8 cellular contexts compared by ENCODE assay signal in genomic region chr3:39150803-39151631, GRCh38. TPM values are rescaled to one million over a fixed set of nuclear protein-coding genes. Genes with fewer than 3 reads are reported as not detected.
DNase-seq lines count a peak whose midpoint lies in the region; ATAC-seq, FAIRE-seq and TF ChIP-seq lines count a peak whose summit lies in the region.

No MANE protein-coding gene starts in this region.

- ATAC-seq in RWPE2 (ENCODE audit: low read depth) (peak; percentile 26), GM21528 (IDR thresholded peaks at IDR 0.05; ENCODE audit: low FRiP score, unreplicated experiment) (no peak), HG03432 (IDR thresholded peaks at IDR 0.05; ENCODE audit: unreplicated experiment) (no peak)

- H3K27ac Mint-ChIP-seq in astrocyte (ENCODE audit: unreplicated experiment), result peak overlapping the region; percentile 98
- H3K27ac Mint-ChIP-seq in progenitor cell of endocrine pancreas, result peak overlapping the region; percentile 95

- H3K4me2 ChIP-seq in astrocyte (ENCODE audit: low read length), result peak overlapping the region; percentile 98

- no peak overlapping the region for H2AFZ ChIP-seq in astrocyte (ENCODE audit: low read depth, low read length)

- DNase-seq in NCI-H2029 treated with DMSO at 0.1 percent for 48 hours (lab: John Stamatoyannopoulos, UW), result peak; percentile 8
- DNase-seq in NCI-H2029 (lab: John Stamatoyannopoulos, UW), result no peak
- DNase-seq in RWPE2 (ENCODE audit: low spot score), result peak; percentile 93
- peak; percentile 97 for DNase-seq in astrocyte (ENCODE audit: low read depth)
- DNase-seq in right atrium auricular region (ENCODE audit: low spot score), result peak; percentile 97
- DNase-seq in progenitor cell of endocrine pancreas (ENCODE audit: low spot score, unreplicated experiment), result no peak

- H3K27me3 ChIP-seq in RWPE2 (ENCODE audit: insufficient read depth, poor library complexity, severe bottlenecking) (no peaks in the 10 kb centered on the region), astrocyte (ENCODE audit: insufficient read depth, low read length) (no peaks in the 10 kb centered on the region), right atrium auricular region (no peaks in the 10 kb centered on the region)

- H4K20me1 ChIP-seq in astrocyte (ENCODE audit: insufficient read depth, low read length), result peaks cover 63% of the 10 kb centered on the region

- peak overlapping the region; percentile 98 for H3K27ac ChIP-seq in RWPE2 (ENCODE audit: poor library complexity, severe bottlenecking)
- H3K27ac ChIP-seq in astrocyte (ENCODE audit: low read depth, low read length), result peak overlapping the region; percentile 100
- H3K27ac ChIP-seq in right atrium auricular region, result peak overlapping the region; percentile 99

- H3K9ac ChIP-seq in astrocyte (ENCODE audit: low read length), result peak overlapping the region; percentile 99

- H3K9me3 Mint-ChIP-seq in astrocyte (ENCODE audit: unreplicated experiment) (peaks cover 3% of the 10 kb centered on the region), progenitor cell of endocrine pancreas (ENCODE audit: low read depth) (no peaks in the 10 kb centered on the region)

- peaks cover 5% of the 10 kb centered on the region for H3K36me3 ChIP-seq in RWPE2 (ENCODE audit: low read depth)
- H3K36me3 ChIP-seq in astrocyte (ENCODE audit: insufficient read depth, low read length), result peaks cover 5% of the 10 kb centered on the region
- peaks cover 8% of the 10 kb centered on the region for H3K36me3 ChIP-seq in right atrium auricular region

- peaks cover 73% of the 10 kb centered on the region for H3K79me2 ChIP-seq in astrocyte (ENCODE audit: insufficient read depth, low read length)

- no peak for FAIRE-seq in astrocyte (lab: Jason Lieb, UNC)

- H3K4me1 ChIP-seq in RWPE2 (ENCODE audit: insufficient read depth, poor library complexity, severe bottlenecking) (peaks cover 58% of the 10 kb centered on the region), astrocyte (ENCODE audit: insufficient read depth, low read length) (peaks cover 66% of the 10 kb centered on the region), right atrium auricular region (peaks cover 0 to 81% of the 10 kb centered on the region in 2 donors)

- no peaks in the 10 kb centered on the region for H3K27me3 Mint-ChIP-seq in astrocyte (ENCODE audit: low read depth, unreplicated experiment)
- H3K27me3 Mint-ChIP-seq in progenitor cell of endocrine pancreas, result no peaks in the 10 kb centered on the region

- peaks cover 15% of the 10 kb centered on the region for H3K36me3 Mint-ChIP-seq in astrocyte (ENCODE audit: low read depth, unreplicated experiment)
- H3K36me3 Mint-ChIP-seq in progenitor cell of endocrine pancreas (ENCODE audit: insufficient read depth), result no peaks in the 10 kb centered on the region

- no peaks in the 10 kb centered on the region for H3K9me3 ChIP-seq in RWPE2 (ENCODE audit: severe bottlenecking)
- H3K9me3 ChIP-seq in astrocyte (ENCODE audit: insufficient read depth, low read depth, low read length), result no peaks in the 10 kb centered on the region
- no peaks in the 10 kb centered on the region for H3K9me3 ChIP-seq in right atrium auricular region

- TF ChIP-seq CTCF in RWPE2 (IDR thresholded peaks at IDR 0.05; ENCODE audit: poor library complexity, severe bottlenecking), result no peak
- TF ChIP-seq CTCF in astrocyte (IDR thresholded peaks at IDR 0.05; ENCODE audit: insufficient read depth, low read depth, low read length), result no peak
- TF ChIP-seq CTCF in right atrium auricular region (IDR thresholded peaks at IDR 0.05), result no peak
- no peak for TF ChIP-seq CTCF in progenitor cell of endocrine pancreas (IDR thresholded peaks at IDR 0.05; ENCODE audit: unreplicated experiment)

- H3K4me3 ChIP-seq in RWPE2 (ENCODE audit: severe bottlenecking), result peak overlapping the region; percentile 79
- peak overlapping the region; percentile 89 for H3K4me3 ChIP-seq in astrocyte (ENCODE audit: insufficient read depth, low read depth, low read length)
- peak overlapping the region; percentile 91 to 93 for H3K4me3 ChIP-seq in right atrium auricular region

- peak overlapping the region; percentile 94 for H3K4me3 Mint-ChIP-seq in astrocyte (ENCODE audit: unreplicated experiment)
- peak overlapping the region; percentile 83 for H3K4me3 Mint-ChIP-seq in progenitor cell of endocrine pancreas (ENCODE audit: low read depth)

- H3K4me1 Mint-ChIP-seq in astrocyte (ENCODE audit: low read depth, unreplicated experiment), result peaks cover 56% of the 10 kb centered on the region
- peaks cover 77% of the 10 kb centered on the region for H3K4me1 Mint-ChIP-seq in progenitor cell of endocrine pancreas (ENCODE audit: low read depth)

RNA-seq across cellular contexts. Expression of gene CSRNP1, which starts 2.4 kb away (rescaled TPM):
- total RNA-seq in astrocyte (42.3 and 47.0 TPM in 2 replicates), right atrium auricular region (10 to 100 TPM; 48.0 to 49.5 TPM), progenitor cell of endocrine pancreas (6.6 and 6.7 TPM in 2 replicates)

RNA-seq across cellular contexts. Expression of gene XIRP1, which starts 41.4 kb away (rescaled TPM):
- 1.1 and 1.5 TPM in 2 replicates for total RNA-seq in astrocyte
- 1,000 to 10,000 TPM in 1 of 2 donors, 100 to 1,000 TPM in 1; 319 to 1,274 TPM for total RNA-seq in right atrium auricular region
- 0.16 TPM in 1 of 2 replicates, not detected in the other for total RNA-seq in progenitor cell of endocrine pancreas

RNA-seq across cellular contexts. Expression of gene TTC21A, which starts 43.5 kb away (rescaled TPM):
- total RNA-seq in astrocyte (3.9 and 4.1 TPM in 2 replicates), right atrium auricular region (1 to 10 TPM in 1 of 2 donors, under 1 TPM in 1; 0.85 to 1.8 TPM), progenitor cell of endocrine pancreas (16.1 and 17.2 TPM in 2 replicates)

RNA-seq across cellular contexts. Expression of gene GORASP1, which starts 43.6 kb away (rescaled TPM):
- total RNA-seq in astrocyte (39.5 and 45.6 TPM in 2 replicates), right atrium auricular region (10 to 100 TPM; 34.3 to 38.8 TPM), progenitor cell of endocrine pancreas (64.3 and 72.8 TPM in 2 replicates)

Comparison
In these comparisons a context has a peak if more than half of its experiments do, and no peak if none do; other contexts are left out.
1. DNase-seq: peak in NCI-H2029 treated with DMSO at 0.1 percent for 48 hours (single experiment), RWPE2 (single experiment), astrocyte (single experiment) and right atrium auricular region (single experiment); none in NCI-H2029 (single experiment) and progenitor cell of endocrine pancreas (single experiment).
2. RNA of gene XIRP1, which starts 41.4 kb away (total RNA-seq): 319 to 1,274 TPM in right atrium auricular region; 1.1 to 1.5 TPM in astrocyte and 0.16 TPM in progenitor cell of endocrine pancreas; every median in the first group is over 100 times any median in the second.
3. Peak in every context shown above with its lines, with median percentiles within 50 percentile points of each other: H3K27ac ChIP-seq and H3K4me3 ChIP-seq.